ENCODE assay signal across 1 cellular context in genomic region chr1:14733053-14733778, GRCh38.
TF ChIP-seq lines count a peak whose summit lies in the region.

No MANE protein-coding gene starts in this region.

TF ChIP-seq in GM23338, 12 proteins besides CTCF, POLR2A, EP300 and RAD21 (continued from another document):
- TF ChIP-seq, protein P1, sequence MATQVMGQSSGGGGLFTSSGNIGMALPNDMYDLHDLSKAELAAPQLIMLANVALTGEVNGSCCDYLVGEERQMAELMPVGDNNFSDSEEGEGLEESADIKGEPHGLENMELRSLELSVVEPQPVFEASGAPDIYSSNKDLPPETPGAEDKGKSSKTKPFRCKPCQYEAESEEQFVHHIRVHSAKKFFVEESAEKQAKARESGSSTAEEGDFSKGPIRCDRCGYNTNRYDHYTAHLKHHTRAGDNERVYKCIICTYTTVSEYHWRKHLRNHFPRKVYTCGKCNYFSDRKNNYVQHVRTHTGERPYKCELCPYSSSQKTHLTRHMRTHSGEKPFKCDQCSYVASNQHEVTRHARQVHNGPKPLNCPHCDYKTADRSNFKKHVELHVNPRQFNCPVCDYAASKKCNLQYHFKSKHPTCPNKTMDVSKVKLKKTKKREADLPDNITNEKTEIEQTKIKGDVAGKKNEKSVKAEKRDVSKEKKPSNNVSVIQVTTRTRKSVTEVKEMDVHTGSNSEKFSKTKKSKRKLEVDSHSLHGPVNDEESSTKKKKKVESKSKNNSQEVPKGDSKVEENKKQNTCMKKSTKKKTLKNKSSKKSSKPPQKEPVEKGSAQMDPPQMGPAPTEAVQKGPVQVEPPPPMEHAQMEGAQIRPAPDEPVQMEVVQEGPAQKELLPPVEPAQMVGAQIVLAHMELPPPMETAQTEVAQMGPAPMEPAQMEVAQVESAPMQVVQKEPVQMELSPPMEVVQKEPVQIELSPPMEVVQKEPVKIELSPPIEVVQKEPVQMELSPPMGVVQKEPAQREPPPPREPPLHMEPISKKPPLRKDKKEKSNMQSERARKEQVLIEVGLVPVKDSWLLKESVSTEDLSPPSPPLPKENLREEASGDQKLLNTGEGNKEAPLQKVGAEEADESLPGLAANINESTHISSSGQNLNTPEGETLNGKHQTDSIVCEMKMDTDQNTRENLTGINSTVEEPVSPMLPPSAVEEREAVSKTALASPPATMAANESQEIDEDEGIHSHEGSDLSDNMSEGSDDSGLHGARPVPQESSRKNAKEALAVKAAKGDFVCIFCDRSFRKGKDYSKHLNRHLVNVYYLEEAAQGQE (IDR thresholded peaks at IDR 0.05; ENCODE audit: unreplicated experiment) = no peak
